Comparison of ENCODE assay signal across 31 cellular contexts in genomic region chr16:86755571-86756006, GRCh38.
DNase-seq lines count a peak whose midpoint lies in the region; ATAC-seq and TF ChIP-seq lines count a peak whose summit lies in the region.
"Had no signal": no experiment of that assay in that cellular context is flagged by ENCODE, and none has a peak within 500 bp of the region (broad histone marks: within the 10 kb centered on the region; RNA-seq: fewer than 3 reads in every experiment).

No MANE protein-coding gene starts in this region.

- ATAC-seq in HG03159 (IDR thresholded peaks at IDR 0.05; ENCODE audit: unreplicated experiment), result no peak
- ATAC-seq: A549; activated T-cell treated with anti-CD3 and anti-CD28 coated beads, Interleukin-2, amount 50 U/mL, for 4 hours; gastrocnemius medialis; naive thymus-derived CD4-positive, alpha-beta T cell; Panc1; stimulated activated effector memory CD8-positive, alpha-beta T cell treated with anti-CD3 and anti-CD28 coated beads, Interleukin-12 subunit alpha, Interleukin-12 subunit beta, amount 100 ng/mL, for 72 hours; upper lobe of right lung had no signal

- WGBS in stomach, 5 donors, result 58 to 68% (median 64%) methylated on average over 13 of the region's 13 CpGs

- H3K4me1 ChIP-seq in right atrium auricular region (peaks cover 0 to 7% of the 10 kb centered on the region in 2 donors), osteoblast (ENCODE audit: insufficient read depth, low read length) (peaks cover 19% of the 10 kb centered on the region), stomach (no peaks in the 10 kb centered on the region)
- H3K4me1 ChIP-seq: prostate gland, upper lobe of right lung had no signal

- DNase-seq in NCI-H226 (peak; percentile 78), fibroblast of pulmonary artery (ENCODE audit: low read depth) (peak; percentile 76), right atrium auricular region (ENCODE audit: low spot score) (peak; percentile 68), osteoblast (ENCODE audit: insufficient read length, low spot score, missing footprints) (no peak), DMS 273 treated with DMSO at 0.1 percent for 48 hours (lab: John Stamatoyannopoulos, UW) (no peak), stomach (no peak)
- DNase-seq in stimulated activated CD4-positive, alpha-beta T cell treated with anti-CD3 and anti-CD28 coated beads, Interleukin-4, amount 100 ng/mL, for 4 hours, result no peak
- DNase-seq: activated gamma-delta T cell; activated T-cell treated with anti-CD3 and anti-CD28 coated beads, Interleukin-2, amount 50 U/mL, for 4 hours; AML-193; Calu3; CD4-positive, CD25-positive, alpha-beta regulatory T cell; dermis blood vessel endothelial cell; DMS79 treated with DMSO at 0.1 percent for 48 hours; gastrocnemius medialis; GF-D8; H7; immature natural killer cell; Kasumi-1; naive thymus-derived CD4-positive, alpha-beta T cell; NCI-H1436 treated with DMSO at 0.1 percent for 48 hours; stimulated activated CD4-positive, alpha-beta T cell treated with anti-CD3 and anti-CD28 coated beads, Interleukin-15, amount 100 ng/mL, for 24 hours; T-helper 1 cell; upper lobe of right lung had no signal

- H3K4me3 ChIP-seq in fibroblast of pulmonary artery (replicated peaks; ENCODE audit: low read depth, low read length) (no peak overlapping the region), right atrium auricular region (no peak overlapping the region), osteoblast (ENCODE audit: insufficient read depth, low read length) (no peak overlapping the region), stomach (no peak overlapping the region)
- H3K4me3 ChIP-seq: A549, esophagus muscularis mucosa, gastrocnemius medialis, prostate gland, SJSA1, upper lobe of right lung had no signal

- no peak overlapping the region for H3K4me2 ChIP-seq in osteoblast (ENCODE audit: insufficient read depth, low read length)
- H3K4me2 ChIP-seq: A549 had no signal

- TF ChIP-seq CTCF in fibroblast of pulmonary artery (IDR thresholded peaks at IDR 0.05; ENCODE audit: low read length, missing control alignments), result no peak
- TF ChIP-seq CTCF in right atrium auricular region (IDR thresholded peaks at IDR 0.05), result no peak
- TF ChIP-seq CTCF in osteoblast (IDR thresholded peaks at IDR 0.05; ENCODE audit: extremely low read depth, low read depth, low read length), result no peak
- TF ChIP-seq CTCF in stomach (IDR thresholded peaks at IDR 0.05), result no peak

- peak overlapping the region; percentile 44 to 52 for H3K27ac ChIP-seq in right atrium auricular region
- no peak overlapping the region for H3K27ac ChIP-seq in osteoblast (ENCODE audit: low read depth, low read length)
- H3K27ac ChIP-seq in stomach, result no peak overlapping the region
- H3K27ac ChIP-seq: A549, esophagus muscularis mucosa, gastrocnemius medialis, prostate gland, SJSA1, upper lobe of right lung had no signal

- no peaks in the 10 kb centered on the region for H4K20me1 ChIP-seq in osteoblast (ENCODE audit: insufficient read depth, low read length)

- intact Hi-C loops in stomach (cut with DNase I; ENCODE audit: low total_unique reads), result no loop called here

- TF ChIP-seq EP300 in stomach (IDR thresholded peaks at IDR 0.05), result no peak

- peak overlapping the region; percentile 25 for H2AFZ ChIP-seq in osteoblast (ENCODE audit: low read length)

- no peaks in the 10 kb centered on the region for H3K27me3 ChIP-seq in right atrium auricular region
- H3K27me3 ChIP-seq in osteoblast (ENCODE audit: insufficient read depth, low read length), result no peaks in the 10 kb centered on the region
- H3K27me3 ChIP-seq in stomach, result peaks cover 0 to 57% (median 5%) of the 10 kb centered on the region in 3 donors
- H3K27me3 ChIP-seq: SJSA1 had no signal

- TF ChIP-seq POLR2A in stomach (IDR thresholded peaks at IDR 0.05), result no peak

- H3K36me3 ChIP-seq in right atrium auricular region, result no peaks in the 10 kb centered on the region
- H3K36me3 ChIP-seq in osteoblast (ENCODE audit: insufficient read depth, low read length), result no peaks in the 10 kb centered on the region
- no peaks in the 10 kb centered on the region for H3K36me3 ChIP-seq in stomach
- H3K36me3 ChIP-seq: esophagus muscularis mucosa, gastrocnemius medialis, prostate gland, SJSA1, upper lobe of right lung had no signal

- no peaks in the 10 kb centered on the region for H3K79me2 ChIP-seq in osteoblast (ENCODE audit: insufficient read depth, low read length)

- H3K9me3 ChIP-seq in right atrium auricular region, result no peaks in the 10 kb centered on the region
- no peaks in the 10 kb centered on the region for H3K9me3 ChIP-seq in osteoblast (ENCODE audit: low read depth, low read length)
- no peaks in the 10 kb centered on the region for H3K9me3 ChIP-seq in stomach
- H3K9me3 ChIP-seq: A549, esophagus muscularis mucosa, gastrocnemius medialis, prostate gland, SJSA1, upper lobe of right lung had no signal

Comparison
In these comparisons a context has a peak if more than half of its experiments do, and no peak if none do; other contexts are left out.
1. DNase-seq: peak in NCI-H226 (single experiment), fibroblast of pulmonary artery (single experiment) and right atrium auricular region (single experiment); none in osteoblast (single experiment), DMS 273 treated with DMSO at 0.1 percent for 48 hours (single experiment), stimulated activated CD4-positive, alpha-beta T cell treated with anti-CD3 and anti-CD28 coated beads, Interleukin-4, amount 100 ng/mL, for 4 hours (0 of 2) and stomach (single experiment).
2. H3K27ac ChIP-seq: peak in right atrium auricular region (2 of 2); none in osteoblast (single experiment) and stomach (0 of 5).